Comparison of ENCODE assay signal across 12 cellular contexts in the genomic region with DNA sequence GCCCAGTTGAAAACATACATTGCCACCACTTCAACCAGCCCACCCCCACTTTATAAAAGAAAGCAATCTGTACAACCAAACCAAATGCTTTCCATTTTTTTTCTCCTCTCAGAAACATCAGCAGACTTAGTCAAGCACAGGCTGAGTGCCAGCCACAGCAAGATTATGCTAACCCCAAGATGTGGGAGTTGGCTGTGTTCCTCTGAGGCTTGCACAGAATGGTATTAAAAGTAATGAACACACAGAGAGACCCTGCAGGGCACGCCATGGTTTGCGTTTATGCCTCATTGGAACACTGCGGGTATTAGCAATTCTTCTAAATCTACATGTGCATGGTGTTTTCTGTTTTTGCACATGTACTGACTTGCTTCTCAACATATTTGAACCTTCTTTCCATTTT.
A peak's percentile ranks its signal among the peaks of the same experiment; 100 is the strongest.
DNase-seq lines count a peak whose midpoint lies in the region; ATAC-seq, FAIRE-seq and TF ChIP-seq lines count a peak whose summit lies in the region.
"Had no signal": no experiment of that assay in that cellular context is flagged by ENCODE, and none has a peak within 500 bp of the region (broad histone marks: within the 10 kb centered on the region; RNA-seq: fewer than 3 reads in every experiment).

No MANE protein-coding gene starts in this region.

- FAIRE-seq in bronchial epithelial cell (lab: Jason Lieb, UNC): no peak

- no peak for TF ChIP-seq POLR2A in thyroid gland (IDR thresholded peaks at IDR 0.05)

- DNase-seq in HCEC 1CT: peak; percentile 70
- peak; percentile 11 for DNase-seq in bronchial epithelial cell (ENCODE audit: low read depth)
- DNase-seq in kidney glomerular epithelial cell (lab: John Stamatoyannopoulos, UW): peak; percentile 62
- DNase-seq in thyroid gland: peak; percentile 68 to 73
- DNase-seq in stimulated activated CD4-positive, alpha-beta T cell treated with anti-CD3 and anti-CD28 coated beads, Interleukin-12 subunit alpha, Interleukin-12 subunit beta, amount 100 ng/mL, for 4 hours: no peak
- no peak for DNase-seq in stimulated activated effector memory CD8-positive, alpha-beta T cell treated with anti-CD3 and anti-CD28 coated beads, Interleukin-12 subunit alpha, Interleukin-12 subunit beta, amount 100 ng/mL, for 72 hours (ENCODE audit: low spot score in 2 of 2)
- DNase-seq in natural killer cell: no peak
- DNase-seq: activated CD4-positive, alpha-beta T cell treated with anti-CD3 and anti-CD28 coated beads, Interleukin-2, amount 10 ng/mL, durations not matched to agents 24 days and 14 days; MV-4-11; Peyer's patch; stimulated activated naive CD4-positive, alpha-beta T cell treated with Interleukin-2 at 50 U/mL for 16 hours had no signal

- no peaks in the 10 kb centered on the region for H3K4me1 Mint-ChIP-seq in stimulated activated effector memory CD8-positive, alpha-beta T cell treated with anti-CD3 and anti-CD28 coated beads, Interleukin-12 subunit alpha, Interleukin-12 subunit beta, amount 100 ng/mL, for 72 hours
- H3K4me1 Mint-ChIP-seq in natural killer cell: no peaks in the 10 kb centered on the region
- H3K4me1 Mint-ChIP-seq: activated CD4-positive, alpha-beta T cell treated with anti-CD3 and anti-CD28 coated beads, Interleukin-2, amount 10 ng/mL, durations not matched to agents 24 days and 14 days had no signal

- no peak for ATAC-seq in stimulated activated effector memory CD8-positive, alpha-beta T cell treated with anti-CD3 and anti-CD28 coated beads, Interleukin-12 subunit alpha, Interleukin-12 subunit beta, amount 100 ng/mL, for 72 hours
- ATAC-seq in natural killer cell: no peak

- H3K36me3 Mint-ChIP-seq in stimulated activated effector memory CD8-positive, alpha-beta T cell treated with anti-CD3 and anti-CD28 coated beads, Interleukin-12 subunit alpha, Interleukin-12 subunit beta, amount 100 ng/mL, for 72 hours: no peaks in the 10 kb centered on the region
- H3K36me3 Mint-ChIP-seq in natural killer cell: no peaks in the 10 kb centered on the region

- no peaks in the 10 kb centered on the region for H3K9me3 ChIP-seq in thyroid gland
- H3K9me3 ChIP-seq: body of pancreas, Peyer's patch had no signal

- TF ChIP-seq CTCF in bronchial epithelial cell (IDR thresholded peaks at IDR 0.05; ENCODE audit: insufficient read depth, low read length, severe bottlenecking): no peak
- no peak for TF ChIP-seq CTCF in thyroid gland (IDR thresholded peaks at IDR 0.05)
- no peak for TF ChIP-seq CTCF in natural killer cell (IDR thresholded peaks at IDR 0.05)

- H3K4me1 ChIP-seq in thyroid gland: peaks cover 28 to 32% of the 10 kb centered on the region in 2 donors
- H3K4me1 ChIP-seq: Peyer's patch had no signal

- H3K27me3 Mint-ChIP-seq in natural killer cell (ENCODE audit: low read depth in 2 of 2): no peaks in the 10 kb centered on the region
- H3K27me3 Mint-ChIP-seq: activated CD4-positive, alpha-beta T cell treated with anti-CD3 and anti-CD28 coated beads, Interleukin-2, amount 10 ng/mL, durations not matched to agents 24 days and 14 days had no signal

- no peak overlapping the region for H3K27ac Mint-ChIP-seq in stimulated activated effector memory CD8-positive, alpha-beta T cell treated with anti-CD3 and anti-CD28 coated beads, Interleukin-12 subunit alpha, Interleukin-12 subunit beta, amount 100 ng/mL, for 72 hours
- H3K27ac Mint-ChIP-seq in natural killer cell: no peak overlapping the region
- H3K27ac Mint-ChIP-seq: activated CD4-positive, alpha-beta T cell treated with anti-CD3 and anti-CD28 coated beads, Interleukin-2, amount 10 ng/mL, durations not matched to agents 24 days and 14 days had no signal

- 60 to 61% methylated on average over 3 of the region's 3 CpGs for WGBS in thyroid gland, 2 donors

- H3K27me3 ChIP-seq in bronchial epithelial cell (ENCODE audit: control insufficient read depth, insufficient read depth, low read length) (no peaks in the 10 kb centered on the region), thyroid gland (no peaks in the 10 kb centered on the region)
- H3K27me3 ChIP-seq: body of pancreas, Peyer's patch had no signal

- peaks cover 6% of the 10 kb centered on the region for H3K9me3 Mint-ChIP-seq in stimulated activated effector memory CD8-positive, alpha-beta T cell treated with anti-CD3 and anti-CD28 coated beads, Interleukin-12 subunit alpha, Interleukin-12 subunit beta, amount 100 ng/mL, for 72 hours
- H3K9me3 Mint-ChIP-seq in natural killer cell: peaks cover 4 to 8% of the 10 kb centered on the region in 2 donors
- H3K9me3 Mint-ChIP-seq: activated CD4-positive, alpha-beta T cell treated with anti-CD3 and anti-CD28 coated beads, Interleukin-2, amount 10 ng/mL, durations not matched to agents 24 days and 14 days had no signal

- no peak overlapping the region for H3K4me3 ChIP-seq in bronchial epithelial cell (ENCODE audit: low read depth, low read length)
- no peak overlapping the region for H3K4me3 ChIP-seq in thyroid gland (replicated peaks in 1 of 3)
- H3K4me3 ChIP-seq: body of pancreas, Peyer's patch had no signal

- H3K27ac ChIP-seq in thyroid gland: peak overlapping the region; percentile 80 to 95 (median 88)
- H3K27ac ChIP-seq: Peyer's patch had no signal

- no peak overlapping the region for H3K4me3 Mint-ChIP-seq in stimulated activated effector memory CD8-positive, alpha-beta T cell treated with anti-CD3 and anti-CD28 coated beads, Interleukin-12 subunit alpha, Interleukin-12 subunit beta, amount 100 ng/mL, for 72 hours
- H3K4me3 Mint-ChIP-seq in natural killer cell: no peak overlapping the region
- H3K4me3 Mint-ChIP-seq: activated CD4-positive, alpha-beta T cell treated with anti-CD3 and anti-CD28 coated beads, Interleukin-2, amount 10 ng/mL, durations not matched to agents 24 days and 14 days had no signal

- intact Hi-C loops in thyroid gland (cut with DNase I): no loop called here
- intact Hi-C loops in natural killer cell (cut with micrococcal nuclease): no loop called here

- H3K36me3 ChIP-seq in bronchial epithelial cell (ENCODE audit: control insufficient read depth, insufficient read depth, low read length): no peaks in the 10 kb centered on the region
- H3K36me3 ChIP-seq in thyroid gland: no peaks in the 10 kb centered on the region
- H3K36me3 ChIP-seq: Peyer's patch had no signal

Comparison
In these comparisons a context has a peak if more than half of its experiments do, and no peak if none do; other contexts are left out.
1. DNase-seq: peak in HCEC 1CT (single experiment), bronchial epithelial cell (single experiment), kidney glomerular epithelial cell (single experiment) and thyroid gland (2 of 2); none in stimulated activated CD4-positive, alpha-beta T cell treated with anti-CD3 and anti-CD28 coated beads, Interleukin-12 subunit alpha, Interleukin-12 subunit beta, amount 100 ng/mL, for 4 hours (single experiment), stimulated activated effector memory CD8-positive, alpha-beta T cell treated with anti-CD3 and anti-CD28 coated beads, Interleukin-12 subunit alpha, Interleukin-12 subunit beta, amount 100 ng/mL, for 72 hours (0 of 2) and natural killer cell (single experiment).